Comparison of ENCODE assay signal across 19 cellular contexts in the genomic region with DNA sequence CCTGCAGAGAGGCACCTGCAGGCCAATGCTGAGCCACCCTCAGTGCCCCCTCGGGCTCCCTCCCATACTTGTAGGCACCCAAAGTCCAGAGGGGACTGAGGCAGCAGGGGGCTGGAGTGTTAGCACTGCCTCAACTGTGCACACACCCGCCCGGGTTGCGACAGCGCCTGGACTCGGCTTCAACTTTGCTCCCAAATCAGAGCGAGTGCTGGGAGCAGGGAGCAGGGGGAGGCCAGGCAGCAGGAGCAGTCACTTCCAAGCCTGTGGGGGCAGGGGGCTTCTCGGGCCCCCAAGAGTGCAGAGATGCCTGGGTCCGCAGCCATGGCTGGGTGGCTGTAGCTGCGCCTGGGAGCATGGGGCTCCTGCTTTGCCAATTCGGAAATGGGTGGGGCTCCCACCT.
DNase-seq lines count a peak whose midpoint lies in the region; ATAC-seq and TF ChIP-seq lines count a peak whose summit lies in the region.
"Had no signal": no experiment of that assay in that cellular context is flagged by ENCODE, and none has a peak within 500 bp of the region (broad histone marks: within the 10 kb centered on the region; RNA-seq: fewer than 3 reads in every experiment).

No MANE protein-coding gene starts in this region.

- no peaks in the 10 kb centered on the region for H3K36me3 Mint-ChIP-seq in stimulated activated memory B cell treated with anti-CD40 and anti-IgM and Interleukin-4, amounts not matched to agents 10 μg/mL and 1 μg/mL and 100 μg/mL, for 72 hours
- H3K36me3 Mint-ChIP-seq: CD8-positive, alpha-beta T cell had no signal

- WGBS in neuronal stem cell (ENCODE audit: extremely low coverage in 2 of 2, insufficient read length in 2 of 2, insufficient replicate concordance in 1 of 2), 2 donors = no CpG with 5 or more reads among the region's 11 CpGs

- no peak overlapping the region for H3K27ac Mint-ChIP-seq in stimulated activated naive CD8-positive, alpha-beta T cell treated with anti-CD3 and anti-CD28 coated beads, Interleukin-15, amount 100 ng/mL, for 72 hours
- H3K27ac Mint-ChIP-seq in stimulated activated memory B cell treated with anti-CD40 and anti-IgM and Interleukin-4, amounts not matched to agents 10 μg/mL and 1 μg/mL and 100 μg/mL, for 72 hours = no peak overlapping the region
- H3K27ac Mint-ChIP-seq: B cell; CD4-positive, alpha-beta T cell; CD8-positive, alpha-beta T cell had no signal

- H4K8ac ChIP-seq in neuronal stem cell (ENCODE audit: low read depth, low read length) = no peak overlapping the region

- H3K9me3 ChIP-seq in left ventricle myocardium inferior (replicated peaks) (no peaks in the 10 kb centered on the region), neuronal stem cell (replicated peaks in 1 of 2; ENCODE audit: control insufficient read depth in 2 of 2, insufficient read depth in 1 of 2, low read depth in 1 of 2, low read length in 2 of 2) (peaks cover 4 to 9% of the 10 kb centered on the region in 2 donors)
- H3K9me3 ChIP-seq: A549, Caco-2 had no signal

- no peak overlapping the region for H3K23ac ChIP-seq in neuronal stem cell (ENCODE audit: low read depth, low read length, poor library complexity)

- ATAC-seq in Right ventricle myocardium inferior = no peak
- peak; percentile 5 for ATAC-seq in stimulated activated naive CD8-positive, alpha-beta T cell treated with anti-CD3 and anti-CD28 coated beads, Interleukin-15, amount 100 ng/mL, for 72 hours
- no peak for ATAC-seq in stimulated activated naive CD8-positive, alpha-beta T cell treated with anti-CD3 and anti-CD28 coated beads, Interleukin-15, Interleukin-2, amounts not matched to agents 100 U/mL and 50 U/mL, for 24 hours
- ATAC-seq in stimulated activated memory B cell treated with anti-CD40 and anti-IgM and Interleukin-4, amounts not matched to agents 10 μg/mL and 1 μg/mL and 100 μg/mL, for 72 hours = no peak
- ATAC-seq: A549; CD8-positive, alpha-beta T cell had no signal

- H2BK15ac ChIP-seq in neuronal stem cell (ENCODE audit: low read length) = no peak overlapping the region

- no peak overlapping the region for H2BK5ac ChIP-seq in neuronal stem cell (ENCODE audit: low read length)

- DNase-seq in Right ventricle myocardium inferior (ENCODE audit: missing footprints) (peak; percentile 21), left ventricle myocardium inferior (no peak), neuronal stem cell (ENCODE audit: low spot score) (no peak), NCI-H1436 treated with DMSO at 0.1 percent for 48 hours (lab: John Stamatoyannopoulos, UW) (no peak)
- DNase-seq in stimulated activated naive CD8-positive, alpha-beta T cell treated with anti-CD3 and anti-CD28 coated beads, Interleukin-15, amount 100 ng/mL, for 72 hours = no peak
- DNase-seq in stimulated activated naive CD8-positive, alpha-beta T cell treated with anti-CD3 and anti-CD28 coated beads, Interleukin-15, Interleukin-2, amounts not matched to agents 100 U/mL and 50 U/mL, for 24 hours = no peak
- DNase-seq: AML-193; Caco-2; Calu3; CD4-positive, alpha-beta T cell; CD8-positive, alpha-beta T cell; DMS79 treated with DMSO at 0.1 percent for 48 hours; GF-D8 had no signal

- no peak for TF ChIP-seq CTCF in left ventricle myocardium inferior (IDR thresholded peaks at IDR 0.05; ENCODE audit: borderline replicate concordance)

- H3K4me2 ChIP-seq in neuronal stem cell (ENCODE audit: insufficient read depth, low read length, poor library complexity, severe bottlenecking) = no peak overlapping the region
- H3K4me2 ChIP-seq: A549; BLaER1 treated with 17β-estradiol and CSF1 and Interleukin-3, amounts not matched to agents 10 nM and 100 nM had no signal

- peak overlapping the region; percentile 28 for H3K18ac ChIP-seq in neuronal stem cell (ENCODE audit: low read length)

- H2BK120ac ChIP-seq in neuronal stem cell (ENCODE audit: low read depth, low read length) = no peak overlapping the region

- no peaks in the 10 kb centered on the region for H3K27me3 Mint-ChIP-seq in stimulated activated naive CD8-positive, alpha-beta T cell treated with anti-CD3 and anti-CD28 coated beads, Interleukin-15, amount 100 ng/mL, for 72 hours
- no peaks in the 10 kb centered on the region for H3K27me3 Mint-ChIP-seq in stimulated activated memory B cell treated with anti-CD40 and anti-IgM and Interleukin-4, amounts not matched to agents 10 μg/mL and 1 μg/mL and 100 μg/mL, for 72 hours
- H3K27me3 Mint-ChIP-seq: B cell; CD4-positive, alpha-beta T cell had no signal

- no peak overlapping the region for H3K4me3 Mint-ChIP-seq in stimulated activated naive CD8-positive, alpha-beta T cell treated with anti-CD3 and anti-CD28 coated beads, Interleukin-15, amount 100 ng/mL, for 72 hours
- no peak overlapping the region for H3K4me3 Mint-ChIP-seq in stimulated activated memory B cell treated with anti-CD40 and anti-IgM and Interleukin-4, amounts not matched to agents 10 μg/mL and 1 μg/mL and 100 μg/mL, for 72 hours
- H3K4me3 Mint-ChIP-seq: B cell; CD4-positive, alpha-beta T cell; CD8-positive, alpha-beta T cell had no signal

- H3K36me3 ChIP-seq in left ventricle myocardium inferior (no peaks in the 10 kb centered on the region), neuronal stem cell (replicated peaks in 1 of 2; ENCODE audit: control insufficient read depth in 2 of 2, insufficient read depth in 2 of 2, low read length in 2 of 2) (peaks cover 0 to 2% of the 10 kb centered on the region in 2 donors)

- H3K4me1 ChIP-seq in left ventricle myocardium inferior (peaks cover 31% of the 10 kb centered on the region), neuronal stem cell (ENCODE audit: control insufficient read depth in 2 of 2, insufficient read depth in 1 of 2, low read depth in 1 of 2, low read length in 2 of 2) (peaks cover 0 to 11% of the 10 kb centered on the region in 2 donors)

- no peak overlapping the region for H2AK5ac ChIP-seq in neuronal stem cell (ENCODE audit: low read depth, low read length)

- H3K9me3 Mint-ChIP-seq in stimulated activated naive CD8-positive, alpha-beta T cell treated with anti-CD3 and anti-CD28 coated beads, Interleukin-15, amount 100 ng/mL, for 72 hours = no peaks in the 10 kb centered on the region
- H3K9me3 Mint-ChIP-seq in stimulated activated memory B cell treated with anti-CD40 and anti-IgM and Interleukin-4, amounts not matched to agents 10 μg/mL and 1 μg/mL and 100 μg/mL, for 72 hours = no peaks in the 10 kb centered on the region
- H3K9me3 Mint-ChIP-seq: CD4-positive, alpha-beta T cell; CD8-positive, alpha-beta T cell had no signal

- H3K14ac ChIP-seq in neuronal stem cell (ENCODE audit: low read length) = peak overlapping the region; percentile 64

- no peak overlapping the region for H2BK12ac ChIP-seq in neuronal stem cell (ENCODE audit: low read length)

- no peak overlapping the region for H4K91ac ChIP-seq in neuronal stem cell (ENCODE audit: low read depth, low read length, poor library complexity)

- H3K4ac ChIP-seq in neuronal stem cell (ENCODE audit: low read length) = no peak overlapping the region

- no peak overlapping the region for H2AFZ ChIP-seq in neuronal stem cell (ENCODE audit: low read length)

- H3K9ac ChIP-seq in neuronal stem cell (ENCODE audit: low read depth, low read length, poor library complexity) = no peak overlapping the region
- H3K9ac ChIP-seq: BLaER1 treated with 17β-estradiol and CSF1 and Interleukin-3, amounts not matched to agents 10 nM and 100 nM had no signal

- no peak overlapping the region for H3K4me3 ChIP-seq in left ventricle myocardium inferior
- peak overlapping the region in 1 of 2 donors; percentile 9 for H3K4me3 ChIP-seq in neuronal stem cell (ENCODE audit: low read length in 2 of 2)
- H3K4me3 ChIP-seq: A549; BLaER1 treated with 17β-estradiol and CSF1 and Interleukin-3, amounts not matched to agents 10 nM and 100 nM had no signal

- intact Hi-C loops in Right ventricle myocardium inferior (cut with DNase I) = no loop called here
- intact Hi-C loops in left ventricle myocardium inferior (cut with micrococcal nuclease) = no loop called here

- no peak overlapping the region for H3K27ac ChIP-seq in left ventricle myocardium inferior (replicated peaks)
- no peak overlapping the region for H3K27ac ChIP-seq in neuronal stem cell (replicated peaks; ENCODE audit: low read length)
- H3K27ac ChIP-seq: 22Rv1; A549; BLaER1 treated with 17β-estradiol and CSF1 and Interleukin-3, amounts not matched to agents 10 nM and 100 nM; C4-2B had no signal

- H3K79me1 ChIP-seq in neuronal stem cell (ENCODE audit: low read depth, low read length) = peaks cover 4% of the 10 kb centered on the region

- no peaks in the 10 kb centered on the region for H3K27me3 ChIP-seq in left ventricle myocardium inferior (ENCODE audit: low read depth)
- H3K27me3 ChIP-seq in neuronal stem cell (ENCODE audit: control insufficient read depth in 3 of 3, insufficient read depth in 3 of 3, low read depth in 1 of 3, low read length in 3 of 3) = no peaks in the 10 kb centered on the region
- H3K27me3 ChIP-seq: BLaER1 treated with 17β-estradiol and CSF1 and Interleukin-3, amounts not matched to agents 10 nM and 100 nM had no signal

- peaks cover 38% of the 10 kb centered on the region for H3K4me1 Mint-ChIP-seq in stimulated activated naive CD8-positive, alpha-beta T cell treated with anti-CD3 and anti-CD28 coated beads, Interleukin-15, amount 100 ng/mL, for 72 hours
- peaks cover 20% of the 10 kb centered on the region for H3K4me1 Mint-ChIP-seq in stimulated activated memory B cell treated with anti-CD40 and anti-IgM and Interleukin-4, amounts not matched to agents 10 μg/mL and 1 μg/mL and 100 μg/mL, for 72 hours
